9 cellular contexts compared by ENCODE assay signal in the genomic region with DNA sequence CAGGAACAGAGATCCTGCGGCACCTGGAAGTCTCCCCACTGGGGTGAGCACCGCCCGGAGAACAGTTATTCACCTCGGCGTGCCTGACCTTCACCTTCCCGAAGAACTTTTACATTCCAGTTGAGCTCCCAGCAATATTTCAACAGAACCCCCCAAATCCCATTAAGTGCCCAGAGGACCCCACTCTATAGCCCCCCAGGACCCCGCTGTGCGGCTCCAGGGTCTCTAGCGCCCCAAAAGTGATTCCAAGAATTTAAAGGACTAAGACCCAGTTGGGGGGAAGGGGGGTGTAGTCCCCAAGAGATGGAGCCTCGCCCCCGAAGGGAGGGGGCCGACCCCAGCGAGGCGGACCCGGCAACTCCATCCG. TPM values are rescaled to one million over a fixed set of nuclear protein-coding genes. Genes with fewer than 3 reads are reported as not detected.
A peak's percentile ranks its signal among the peaks of the same experiment; 100 is the strongest.
DNase-seq lines count a peak whose midpoint lies in the region; ATAC-seq and TF ChIP-seq lines count a peak whose summit lies in the region.
"Had no signal": no experiment of that assay in that cellular context is flagged by ENCODE, and none has a peak within 500 bp of the region (broad histone marks: within the 10 kb centered on the region; RNA-seq: fewer than 3 reads in every experiment).

No MANE protein-coding gene starts in this region.

- peak overlapping the region; percentile 77 for H3K27ac ChIP-seq in VCaP
- H3K27ac ChIP-seq in foreskin keratinocyte = peak overlapping the region; percentile 88

- ATAC-seq in foreskin keratinocyte = no peak
- ATAC-seq in HG02763 (IDR thresholded peaks at IDR 0.05; ENCODE audit: unreplicated experiment) = no peak
- ATAC-seq in HG03039 (IDR thresholded peaks at IDR 0.05; ENCODE audit: unreplicated experiment) = no peak

- H3K9ac ChIP-seq in skeletal muscle satellite cell (ENCODE audit: low read depth, low read length) = peak overlapping the region; percentile 92

- TF ChIP-seq CTCF in VCaP (conservative IDR thresholded peaks at IDR 0.05) = no peak
- TF ChIP-seq CTCF in foreskin keratinocyte (conservative IDR thresholded peaks at IDR 0.05) = no peak

- in situ Hi-C loops in HAP-1 (cut with MboI; ENCODE audit: low sequenced_read_pairs) = loop anchor here (5.0 kb wide), 1 partner anchor 220 kb away; no protein-coding TSS in a partner anchor

- peak overlapping the region; percentile 94 for H3K4me2 ChIP-seq in skeletal muscle satellite cell (ENCODE audit: low read length)

- DNase-seq in HAP-1 (ENCODE audit: low spot score in 2 of 2) (peak in 1 of 2 experiments; percentile 69), foreskin keratinocyte (no peak), Ammon's horn (ENCODE audit: low spot score) (no peak), AG08395 (ENCODE audit: low spot score) (no peak)

- H3K36me3 ChIP-seq in HAP-1 (replicated peaks) (peaks cover 6% of the 10 kb centered on the region), skeletal muscle satellite cell (ENCODE audit: insufficient read depth, low read length) (peaks cover 16% of the 10 kb centered on the region)

- H3K4me1 ChIP-seq in HAP-1 = peaks cover 24% of the 10 kb centered on the region
- H3K4me1 ChIP-seq in foreskin keratinocyte = peaks cover 6% of the 10 kb centered on the region
- H3K4me1 ChIP-seq in skeletal muscle satellite cell (ENCODE audit: control insufficient read depth, insufficient read depth, low read length) = peaks cover 33% of the 10 kb centered on the region

- no peaks in the 10 kb centered on the region for H3K27me3 ChIP-seq in HAP-1 (ENCODE audit: low read depth)
- no peaks in the 10 kb centered on the region for H3K27me3 ChIP-seq in foreskin keratinocyte
- H3K27me3 ChIP-seq in skeletal muscle satellite cell (ENCODE audit: control insufficient read depth, insufficient read depth, low read length) = no peaks in the 10 kb centered on the region

- H3K4me3 ChIP-seq in HAP-1 = peak overlapping the region; percentile 74
- peak overlapping the region; percentile 81 for H3K4me3 ChIP-seq in skeletal muscle satellite cell (ENCODE audit: low read length)

- H3K9me3 ChIP-seq in HAP-1 = no peaks in the 10 kb centered on the region
- H3K9me3 ChIP-seq in skeletal muscle satellite cell (replicated peaks; ENCODE audit: low read length) = no peaks in the 10 kb centered on the region

RNA-seq across cellular contexts. Expression of a gene that starts 0.5 kb away (rescaled TPM):
- total RNA-seq in foreskin keratinocyte = 52.3 and 61.7 TPM in 2 replicates
- 59.8 and 74.0 TPM in 2 replicates for polyA plus RNA-seq in foreskin keratinocyte
- total RNA-seq in skeletal muscle satellite cell (2012; rRNA removed) = 31.2 and 33.2 TPM in 2 replicates

RNA-seq across cellular contexts. Expression of a gene that starts 2.6 kb away (rescaled TPM):
- 53.9 and 69.8 TPM in 2 replicates for total RNA-seq in foreskin keratinocyte
- 69.1 and 80.5 TPM in 2 replicates for polyA plus RNA-seq in foreskin keratinocyte
- total RNA-seq in skeletal muscle satellite cell (2012; rRNA removed) = 41.6 and 44.6 TPM in 2 replicates

RNA-seq across cellular contexts. Expression of a gene that starts 16.4 kb away (rescaled TPM):
- 3.4 and 4.8 TPM in 2 replicates for total RNA-seq in foreskin keratinocyte
- 4.6 and 5.2 TPM in 2 replicates for polyA plus RNA-seq in foreskin keratinocyte
- total RNA-seq in skeletal muscle satellite cell (2012; rRNA removed) = 3.0 and 29.9 TPM in 2 replicates

RNA-seq across cellular contexts. Expression of a gene that starts 30.3 kb away (rescaled TPM):
- total RNA-seq in foreskin keratinocyte = 49.3 and 57.8 TPM in 2 replicates
- polyA plus RNA-seq in foreskin keratinocyte = 54.1 and 56.0 TPM in 2 replicates
- total RNA-seq in skeletal muscle satellite cell (2012; rRNA removed) = not detected in 2 replicates
- total RNA-seq: RPMI7951 had no signal

RNA-seq across cellular contexts. Expression of a gene that starts 35.6 kb away (rescaled TPM):
- 0.14 and 0.34 TPM in 2 replicates for total RNA-seq in foreskin keratinocyte
- polyA plus RNA-seq in foreskin keratinocyte = 0.09 and 0.15 TPM in 2 replicates
- not detected in 2 replicates for total RNA-seq in skeletal muscle satellite cell (2012; rRNA removed)
